ENCODE assay signal across 1 cellular context in the genomic region with DNA sequence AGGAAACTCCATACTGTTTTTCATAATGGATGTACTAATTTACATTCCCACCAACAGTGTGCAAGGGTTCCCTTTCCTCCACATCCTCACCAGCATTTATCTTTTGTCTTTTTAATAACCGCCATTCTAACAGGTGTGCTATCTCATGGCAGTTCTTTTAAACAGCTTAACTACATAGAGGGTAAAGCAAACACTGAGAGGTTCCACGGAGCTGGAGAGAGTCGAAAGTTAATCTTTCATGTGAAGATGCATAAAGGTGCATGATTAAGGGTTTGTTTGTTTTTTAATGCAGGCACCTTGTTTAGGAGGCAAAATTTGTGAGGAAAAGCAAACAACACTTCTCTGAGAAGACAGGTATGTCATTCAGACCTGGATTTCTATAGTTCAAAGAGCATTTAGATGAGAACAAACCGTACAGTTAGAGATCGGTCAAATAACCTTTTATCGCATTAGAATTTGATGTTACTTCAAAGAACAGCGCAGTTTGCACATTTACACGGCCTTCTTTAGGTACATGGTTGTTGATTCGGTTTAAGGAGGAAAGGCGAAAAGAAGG.
TF ChIP-seq lines count a peak whose summit lies in the region.

No MANE protein-coding gene starts in this region.

TF ChIP-seq in HepG2, 621 proteins besides CTCF, POLR2A, EP300 and RAD21 (continued from another document):
- TF ChIP-seq, protein P1, sequence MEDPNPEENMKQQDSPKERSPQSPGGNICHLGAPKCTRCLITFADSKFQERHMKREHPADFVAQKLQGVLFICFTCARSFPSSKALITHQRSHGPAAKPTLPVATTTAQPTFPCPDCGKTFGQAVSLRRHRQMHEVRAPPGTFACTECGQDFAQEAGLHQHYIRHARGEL (CRISPR knock-in tag; IDR thresholded peaks at IDR 0.05): no peak
- no peak for TF ChIP-seq TERF1 (CRISPR knock-in tag; IDR thresholded peaks at IDR 0.05)
- no peak for TF ChIP-seq ZNF468 (CRISPR knock-in tag; IDR thresholded peaks at IDR 0.05)
- peak; percentile 77 for TF ChIP-seq TCF7 (IDR thresholded peaks at IDR 0.05; ENCODE audit: low read depth)
- no peak for TF ChIP-seq GATAD1 (CRISPR knock-in tag; IDR thresholded peaks at IDR 0.05)
- no peak for TF ChIP-seq ZNF343 (CRISPR knock-in tag; IDR thresholded peaks at IDR 0.05)
- no peak for TF ChIP-seq MXI1 (IDR thresholded peaks at IDR 0.05; ENCODE audit: borderline replicate concordance, low read depth, low read length)
- no peak for TF ChIP-seq HES4 (CRISPR knock-in tag; IDR thresholded peaks at IDR 0.05; ENCODE audit: borderline replicate concordance)
- 0 out of 2 replicates have a peak, but pooled peaks have one; percentile 31 for TF ChIP-seq RCOR2 (CRISPR knock-in tag; IDR thresholded peaks at IDR 0.05)
- no peak for TF ChIP-seq ATF6 (CRISPR knock-in tag; conservative IDR thresholded peaks at IDR 0.05)
- TF ChIP-seq, protein P2, sequence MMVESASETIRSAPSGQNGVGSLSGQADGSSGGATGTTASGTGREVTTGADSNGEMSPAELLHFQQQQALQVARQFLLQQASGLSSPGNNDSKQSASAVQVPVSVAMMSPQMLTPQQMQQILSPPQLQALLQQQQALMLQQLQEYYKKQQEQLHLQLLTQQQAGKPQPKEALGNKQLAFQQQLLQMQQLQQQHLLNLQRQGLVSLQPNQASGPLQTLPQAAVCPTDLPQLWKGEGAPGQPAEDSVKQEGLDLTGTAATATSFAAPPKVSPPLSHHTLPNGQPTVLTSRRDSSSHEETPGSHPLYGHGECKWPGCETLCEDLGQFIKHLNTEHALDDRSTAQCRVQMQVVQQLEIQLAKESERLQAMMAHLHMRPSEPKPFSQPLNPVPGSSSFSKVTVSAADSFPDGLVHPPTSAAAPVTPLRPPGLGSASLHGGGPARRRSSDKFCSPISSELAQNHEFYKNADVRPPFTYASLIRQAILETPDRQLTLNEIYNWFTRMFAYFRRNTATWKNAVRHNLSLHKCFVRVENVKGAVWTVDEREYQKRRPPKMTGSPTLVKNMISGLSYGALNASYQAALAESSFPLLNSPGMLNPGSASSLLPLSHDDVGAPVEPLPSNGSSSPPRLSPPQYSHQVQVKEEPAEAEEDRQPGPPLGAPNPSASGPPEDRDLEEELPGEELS (CRISPR knock-in tag; IDR thresholded peaks at IDR 0.05): peak; percentile 88
- TF ChIP-seq ZNF614 (CRISPR knock-in tag; IDR thresholded peaks at IDR 0.05; ENCODE audit: borderline replicate concordance): no peak
- no peak for TF ChIP-seq ZNF274 (CRISPR knock-in tag; IDR thresholded peaks at IDR 0.05)
- TF ChIP-seq BRCA1 (CRISPR knock-in tag; IDR thresholded peaks at IDR 0.05): no peak
- no peak for TF ChIP-seq NFATC3 (CRISPR knock-in tag; IDR thresholded peaks at IDR 0.05)
- no peak for TF ChIP-seq ZNF616 (CRISPR knock-in tag; IDR thresholded peaks at IDR 0.05; ENCODE audit: low read depth)
- no peak for TF ChIP-seq FOXO4 (CRISPR knock-in tag; conservative IDR thresholded peaks at IDR 0.05)
- TF ChIP-seq ZBTB2 (CRISPR knock-in tag; IDR thresholded peaks at IDR 0.05; ENCODE audit: low read depth): no peak
- TF ChIP-seq KMT2B (CRISPR knock-in tag; IDR thresholded peaks at IDR 0.05): no peak
- 0 out of 2 replicates have a peak, but pooled peaks have one; percentile 36 for TF ChIP-seq MBD4 (IDR thresholded peaks at IDR 0.05; ENCODE audit: borderline replicate concordance, low read length)
- TF ChIP-seq FIP1L1 (IDR thresholded peaks at IDR 0.05; ENCODE audit: borderline replicate concordance, insufficient read depth, low read depth, low read length): no peak
- TF ChIP-seq RFX3 (CRISPR knock-in tag; IDR thresholded peaks at IDR 0.05): no peak
- TF ChIP-seq, protein P3, sequence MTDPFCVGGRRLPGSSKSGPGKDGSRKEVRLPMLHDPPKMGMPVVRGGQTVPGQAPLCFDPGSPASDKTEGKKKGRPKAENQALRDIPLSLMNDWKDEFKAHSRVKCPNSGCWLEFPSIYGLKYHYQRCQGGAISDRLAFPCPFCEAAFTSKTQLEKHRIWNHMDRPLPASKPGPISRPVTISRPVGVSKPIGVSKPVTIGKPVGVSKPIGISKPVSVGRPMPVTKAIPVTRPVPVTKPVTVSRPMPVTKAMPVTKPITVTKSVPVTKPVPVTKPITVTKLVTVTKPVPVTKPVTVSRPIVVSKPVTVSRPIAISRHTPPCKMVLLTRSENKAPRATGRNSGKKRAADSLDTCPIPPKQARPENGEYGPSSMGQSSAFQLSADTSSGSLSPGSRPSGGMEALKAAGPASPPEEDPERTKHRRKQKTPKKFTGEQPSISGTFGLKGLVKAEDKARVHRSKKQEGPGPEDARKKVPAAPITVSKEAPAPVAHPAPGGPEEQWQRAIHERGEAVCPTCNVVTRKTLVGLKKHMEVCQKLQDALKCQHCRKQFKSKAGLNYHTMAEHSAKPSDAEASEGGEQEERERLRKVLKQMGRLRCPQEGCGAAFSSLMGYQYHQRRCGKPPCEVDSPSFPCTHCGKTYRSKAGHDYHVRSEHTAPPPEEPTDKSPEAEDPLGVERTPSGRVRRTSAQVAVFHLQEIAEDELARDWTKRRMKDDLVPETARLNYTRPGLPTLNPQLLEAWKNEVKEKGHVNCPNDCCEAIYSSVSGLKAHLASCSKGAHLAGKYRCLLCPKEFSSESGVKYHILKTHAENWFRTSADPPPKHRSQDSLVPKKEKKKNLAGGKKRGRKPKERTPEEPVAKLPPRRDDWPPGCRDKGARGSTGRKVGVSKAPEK (CRISPR knock-in tag; IDR thresholded peaks at IDR 0.05; ENCODE audit: borderline replicate concordance): no peak
- no peak for TF ChIP-seq FOXM1 (CRISPR knock-in tag; IDR thresholded peaks at IDR 0.05)
- no peak for TF ChIP-seq ZNF615 (CRISPR knock-in tag; IDR thresholded peaks at IDR 0.05; ENCODE audit: borderline replicate concordance)
- no peak for TF ChIP-seq SP2 (CRISPR knock-in tag; IDR thresholded peaks at IDR 0.05)
- TF ChIP-seq ZNF546 (CRISPR knock-in tag; conservative IDR thresholded peaks at IDR 0.05): no peak
- TF ChIP-seq MIXL1 (CRISPR knock-in tag; IDR thresholded peaks at IDR 0.05): no peak
- no peak for TF ChIP-seq KAT8 (CRISPR knock-in tag; IDR thresholded peaks at IDR 0.05)
- no peak for TF ChIP-seq ZNF564 (CRISPR knock-in tag; IDR thresholded peaks at IDR 0.05)
- no peak for TF ChIP-seq ZNF674 (CRISPR knock-in tag; IDR thresholded peaks at IDR 0.05; ENCODE audit: low read depth)
- TF ChIP-seq ZNF282 (IDR thresholded peaks at IDR 0.05; ENCODE audit: partially characterized antibody): no peak
- no peak for TF ChIP-seq HHEX (CRISPR knock-in tag; IDR thresholded peaks at IDR 0.05)
- no peak for TF ChIP-seq RARA (CRISPR knock-in tag; IDR thresholded peaks at IDR 0.05)
- no peak for TF ChIP-seq BRF2 (CRISPR knock-in tag; IDR thresholded peaks at IDR 0.05)
